ENCODE assay signal across 1 cellular context in the genomic region with DNA sequence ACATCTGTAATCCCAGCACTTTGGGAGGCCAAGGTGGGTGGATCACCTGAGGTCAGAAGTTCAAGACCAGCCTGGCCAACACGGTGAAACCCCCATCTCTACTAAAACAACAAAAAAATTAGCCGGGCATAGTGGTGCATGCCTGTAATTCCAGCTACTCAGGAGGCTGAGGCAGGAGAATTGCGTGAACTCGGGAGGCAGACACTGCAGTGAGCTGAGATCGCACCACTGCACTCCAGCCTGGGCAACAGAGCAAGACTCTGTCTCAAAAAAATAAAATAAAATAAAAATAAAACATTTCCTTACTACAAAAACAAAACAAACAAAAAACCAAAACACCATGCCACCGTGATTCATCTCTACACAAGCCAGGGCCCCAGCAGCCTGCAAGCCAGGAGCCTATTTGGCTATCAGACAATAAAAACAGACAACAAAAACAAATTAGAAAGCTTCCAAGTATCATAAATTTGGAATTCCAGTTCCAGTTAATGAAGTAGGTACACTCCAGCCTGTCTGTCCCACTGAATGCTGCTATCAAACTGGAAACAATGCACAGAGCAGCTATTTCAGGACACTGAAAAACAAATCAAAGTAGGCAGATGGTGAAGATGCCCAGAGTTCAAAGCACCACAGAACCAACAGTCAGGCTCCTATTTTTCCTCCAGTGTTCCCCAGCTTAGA.
TF ChIP-seq lines count a peak whose summit lies in the region.

No MANE protein-coding gene starts in this region.

TF ChIP-seq in SK-N-SH treated with all-trans-retinoic acid at 6 μM for 48 hours, 23 proteins besides CTCF, POLR2A, EP300 and RAD21:
- TF ChIP-seq, protein P1, sequence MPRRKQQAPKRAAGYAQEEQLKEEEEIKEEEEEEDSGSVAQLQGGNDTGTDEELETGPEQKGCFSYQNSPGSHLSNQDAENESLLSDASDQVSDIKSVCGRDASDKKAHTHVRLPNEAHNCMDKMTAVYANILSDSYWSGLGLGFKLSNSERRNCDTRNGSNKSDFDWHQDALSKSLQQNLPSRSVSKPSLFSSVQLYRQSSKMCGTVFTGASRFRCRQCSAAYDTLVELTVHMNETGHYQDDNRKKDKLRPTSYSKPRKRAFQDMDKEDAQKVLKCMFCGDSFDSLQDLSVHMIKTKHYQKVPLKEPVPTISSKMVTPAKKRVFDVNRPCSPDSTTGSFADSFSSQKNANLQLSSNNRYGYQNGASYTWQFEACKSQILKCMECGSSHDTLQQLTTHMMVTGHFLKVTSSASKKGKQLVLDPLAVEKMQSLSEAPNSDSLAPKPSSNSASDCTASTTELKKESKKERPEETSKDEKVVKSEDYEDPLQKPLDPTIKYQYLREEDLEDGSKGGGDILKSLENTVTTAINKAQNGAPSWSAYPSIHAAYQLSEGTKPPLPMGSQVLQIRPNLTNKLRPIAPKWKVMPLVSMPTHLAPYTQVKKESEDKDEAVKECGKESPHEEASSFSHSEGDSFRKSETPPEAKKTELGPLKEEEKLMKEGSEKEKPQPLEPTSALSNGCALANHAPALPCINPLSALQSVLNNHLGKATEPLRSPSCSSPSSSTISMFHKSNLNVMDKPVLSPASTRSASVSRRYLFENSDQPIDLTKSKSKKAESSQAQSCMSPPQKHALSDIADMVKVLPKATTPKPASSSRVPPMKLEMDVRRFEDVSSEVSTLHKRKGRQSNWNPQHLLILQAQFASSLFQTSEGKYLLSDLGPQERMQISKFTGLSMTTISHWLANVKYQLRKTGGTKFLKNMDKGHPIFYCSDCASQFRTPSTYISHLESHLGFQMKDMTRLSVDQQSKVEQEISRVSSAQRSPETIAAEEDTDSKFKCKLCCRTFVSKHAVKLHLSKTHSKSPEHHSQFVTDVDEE (CRISPR knock-in tag; IDR thresholded peaks at IDR 0.05) = peak; percentile 55
- peak; percentile 64; the same call in 1 of the 2 replicates for TF ChIP-seq TCF4 (CRISPR knock-in tag; IDR thresholded peaks at IDR 0.05; ENCODE audit: borderline replicate concordance)
